In genomic region chr7:91843831-91844230, GRCh38 we compare ENCODE assay signal across 18 cellular contexts. TPM values are rescaled to one million over a fixed set of nuclear protein-coding genes. Genes with fewer than 3 reads are reported as not detected.
DNase-seq lines count a peak whose midpoint lies in the region; ATAC-seq and TF ChIP-seq lines count a peak whose summit lies in the region.
"Had no signal": no experiment of that assay in that cellular context is flagged by ENCODE, and none has a peak within 500 bp of the region (broad histone marks: within the 10 kb centered on the region; RNA-seq: fewer than 3 reads in every experiment).

No MANE protein-coding gene starts in this region.

- no peak overlapping the region for H3K4me3 ChIP-seq in KMS-11 (IDR thresholded peaks at IDR 0.05; ENCODE audit: insufficient read depth, low read depth, low read length)
- H3K4me3 ChIP-seq: esophagus muscularis mucosa had no signal

- H3K9ac ChIP-seq in KMS-11, result no peak overlapping the region

- peak overlapping the region; percentile 66 for H3K4me2 ChIP-seq in KMS-11

- H3K36me3 ChIP-seq in KMS-11 (ENCODE audit: insufficient read depth), result no peaks in the 10 kb centered on the region
- H3K36me3 ChIP-seq: esophagus muscularis mucosa had no signal

- ATAC-seq in GM18858 (IDR thresholded peaks at IDR 0.05; ENCODE audit: unreplicated experiment) (peak; percentile 91), GM21390 (IDR thresholded peaks at IDR 0.05; ENCODE audit: unreplicated experiment) (peak; percentile 89), HG02973 (IDR thresholded peaks at IDR 0.05; ENCODE audit: unreplicated experiment) (peak; percentile 93), SK-N-SH treated with all-trans-retinoic acid at 6 μM for 48 hours (no peak)
- ATAC-seq: HCT116, PC-3 had no signal

- DNase-seq in G401 (ENCODE audit: low spot score), result no peak
- DNase-seq in activated effector memory CD4-positive, alpha-beta T cell treated with anti-CD3 and anti-CD28 coated beads, Interleukin-2, amount 50 U/mL, for 16 hours, result no peak
- DNase-seq in stimulated activated CD4-positive, alpha-beta T cell treated with anti-CD3 and anti-CD28 coated beads, Interleukin-2, amount 100 ng/mL, for 24 hours, result no peak
- DNase-seq: activated CD4-positive, alpha-beta memory T cell treated with anti-CD3 and anti-CD28 coated beads, Interleukin-2, amount 10 ng/mL, durations not matched to agents 7 days and 5 days; activated naive CD4-positive, alpha-beta T cell treated with anti-CD3 and anti-CD28 coated beads, Interleukin-2, amount 10 ng/mL, durations not matched to agents 7 days and 5 days; cerebellar nuclear complex; NCI-H2171 treated with DMSO at 0.1 percent for 48 hours; PC-3; stimulated activated CD4-positive, alpha-beta T cell treated with anti-CD3 and anti-CD28 coated beads, Interleukin-1b, Interleukin-23, amount 100 ng/mL, for 48 hours; stimulated activated naive CD4-positive, alpha-beta T cell treated with Interleukin-2 at 50 U/mL for 16 hours; T-helper 2 cell had no signal

- H3K4me1 ChIP-seq in KMS-11 (ENCODE audit: low read depth, poor library complexity, severe bottlenecking), result peaks cover 28% of the 10 kb centered on the region
- H3K4me1 ChIP-seq: esophagus muscularis mucosa had no signal

- no peaks in the 10 kb centered on the region for H3K79me2 ChIP-seq in KMS-11 (ENCODE audit: insufficient read depth, low read depth)

- in situ Hi-C loops in G401 (cut with HindIII; ENCODE audit: low sequenced_read_pairs), result no loop called here

- no peak for TF ChIP-seq CTCF in KMS-11 (conservative IDR thresholded peaks at IDR 0.05; ENCODE audit: low read depth, low read length)

- no peaks in the 10 kb centered on the region for H4K20me1 ChIP-seq in KMS-11 (ENCODE audit: insufficient read depth)

- no peaks in the 10 kb centered on the region for H3K27me3 ChIP-seq in KMS-11 (ENCODE audit: insufficient read depth, low read depth)
- H3K27me3 ChIP-seq: esophagus muscularis mucosa had no signal

- peak overlapping the region; percentile 54 for H2AFZ ChIP-seq in KMS-11 (ENCODE audit: low read depth)

- peak overlapping the region; percentile 41 for H3K27ac ChIP-seq in KMS-11
- H3K27ac ChIP-seq: esophagus muscularis mucosa had no signal

TF ChIP-seq in SK-N-SH treated with all-trans-retinoic acid at 6 μM for 48 hours, 23 proteins besides CTCF, POLR2A, EP300 and RAD21:
- TF ChIP-seq GLIS3 (CRISPR knock-in tag; IDR thresholded peaks at IDR 0.05), result no peak
- TF ChIP-seq TSHZ2 (CRISPR knock-in tag; IDR thresholded peaks at IDR 0.05), result no peak
- TF ChIP-seq ZC3H10 (CRISPR knock-in tag; IDR thresholded peaks at IDR 0.05), result no peak
- TF ChIP-seq OSR1 (CRISPR knock-in tag; IDR thresholded peaks at IDR 0.05), result no peak
- no peak for TF ChIP-seq ZNF565 (CRISPR knock-in tag; conservative IDR thresholded peaks at IDR 0.05; ENCODE audit: low read depth)
- TF ChIP-seq ZFP30 (CRISPR knock-in tag; IDR thresholded peaks at IDR 0.05), result no peak
- no peak for TF ChIP-seq PPARA (CRISPR knock-in tag; IDR thresholded peaks at IDR 0.05; ENCODE audit: borderline replicate concordance)
TF ChIP-seq in SK-N-SH treated with all-trans-retinoic acid at 6 μM for 48 hours: peak in this region for 0.

RNA-seq across cellular contexts. Expression of gene MTERF1, which starts 36.7 kb away (rescaled TPM):
- 19.1 and 21.1 TPM in 2 replicates for total RNA-seq in G401 (2014; rRNA removed; shearing (Covaris generic))
